Comparison of ENCODE assay signal across 1 cellular context in the genomic region with DNA sequence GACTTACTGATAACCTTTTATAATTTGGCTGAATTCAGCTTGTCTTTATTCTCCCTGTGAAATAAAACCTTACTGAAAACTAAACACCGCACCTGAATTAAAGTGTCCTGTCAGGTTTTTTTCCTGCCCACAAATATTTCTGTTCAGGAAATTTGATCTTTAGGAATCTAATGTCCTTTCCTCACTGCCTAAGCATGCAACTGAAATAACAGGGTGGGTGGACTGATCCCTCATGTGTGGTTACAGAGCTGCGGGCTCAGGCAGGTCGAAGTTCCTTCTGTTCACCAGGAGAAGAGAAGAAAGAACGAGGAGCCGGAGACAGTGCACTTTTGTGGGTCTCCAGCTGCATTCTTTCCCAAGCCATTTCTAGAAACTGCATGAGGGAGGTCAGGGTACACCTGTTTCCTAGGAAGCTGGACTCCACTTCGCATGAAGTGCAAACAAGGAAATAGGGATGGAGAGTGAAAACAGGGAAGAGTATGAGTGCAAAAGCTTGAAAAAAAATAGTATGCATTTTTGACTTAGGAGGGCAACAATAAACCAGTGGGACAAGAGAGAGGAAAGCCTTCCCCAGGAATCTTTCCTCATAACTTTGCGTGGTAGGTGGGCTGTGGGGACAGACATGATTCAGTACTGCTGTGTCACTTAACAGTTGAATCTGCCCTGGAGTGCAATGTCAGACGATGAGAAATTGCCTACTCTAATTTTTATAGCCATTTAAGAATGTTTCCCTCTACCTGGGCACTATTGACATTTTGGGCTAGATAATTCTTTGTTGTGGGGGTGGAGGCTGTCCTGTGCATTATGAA.
TF ChIP-seq lines count a peak whose summit lies in the region.

No MANE protein-coding gene starts in this region.

TF ChIP-seq in HepG2, 621 proteins besides CTCF, POLR2A, EP300 and RAD21 (continued from another document):
- TF ChIP-seq, protein P1, sequence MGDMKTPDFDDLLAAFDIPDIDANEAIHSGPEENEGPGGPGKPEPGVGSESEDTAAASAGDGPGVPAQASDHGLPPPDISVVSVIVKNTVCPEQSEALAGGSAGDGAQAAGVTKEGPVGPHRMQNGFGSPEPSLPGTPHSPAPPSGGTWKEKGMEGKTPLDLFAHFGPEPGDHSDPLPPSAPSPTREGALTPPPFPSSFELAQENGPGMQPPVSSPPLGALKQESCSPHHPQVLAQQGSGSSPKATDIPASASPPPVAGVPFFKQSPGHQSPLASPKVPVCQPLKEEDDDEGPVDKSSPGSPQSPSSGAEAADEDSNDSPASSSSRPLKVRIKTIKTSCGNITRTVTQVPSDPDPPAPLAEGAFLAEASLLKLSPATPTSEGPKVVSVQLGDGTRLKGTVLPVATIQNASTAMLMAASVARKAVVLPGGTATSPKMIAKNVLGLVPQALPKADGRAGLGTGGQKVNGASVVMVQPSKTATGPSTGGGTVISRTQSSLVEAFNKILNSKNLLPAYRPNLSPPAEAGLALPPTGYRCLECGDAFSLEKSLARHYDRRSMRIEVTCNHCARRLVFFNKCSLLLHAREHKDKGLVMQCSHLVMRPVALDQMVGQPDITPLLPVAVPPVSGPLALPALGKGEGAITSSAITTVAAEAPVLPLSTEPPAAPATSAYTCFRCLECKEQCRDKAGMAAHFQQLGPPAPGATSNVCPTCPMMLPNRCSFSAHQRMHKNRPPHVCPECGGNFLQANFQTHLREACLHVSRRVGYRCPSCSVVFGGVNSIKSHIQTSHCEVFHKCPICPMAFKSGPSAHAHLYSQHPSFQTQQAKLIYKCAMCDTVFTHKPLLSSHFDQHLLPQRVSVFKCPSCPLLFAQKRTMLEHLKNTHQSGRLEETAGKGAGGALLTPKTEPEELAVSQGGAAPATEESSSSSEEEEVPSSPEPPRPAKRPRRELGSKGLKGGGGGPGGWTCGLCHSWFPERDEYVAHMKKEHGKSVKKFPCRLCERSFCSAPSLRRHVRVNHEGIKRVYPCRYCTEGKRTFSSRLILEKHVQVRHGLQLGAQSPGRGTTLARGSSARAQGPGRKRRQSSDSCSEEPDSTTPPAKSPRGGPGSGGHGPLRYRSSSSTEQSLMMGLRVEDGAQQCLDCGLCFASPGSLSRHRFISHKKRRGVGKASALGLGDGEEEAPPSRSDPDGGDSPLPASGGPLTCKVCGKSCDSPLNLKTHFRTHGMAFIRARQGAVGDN (CRISPR knock-in tag; IDR thresholded peaks at IDR 0.05): no peak
- no peak for TF ChIP-seq ZBTB2 (CRISPR knock-in tag; IDR thresholded peaks at IDR 0.05; ENCODE audit: low read depth)
- no peak for TF ChIP-seq ZNF263 (CRISPR knock-in tag; IDR thresholded peaks at IDR 0.05)
- 0 out of 2 replicates have a peak, but pooled peaks have one; percentile 8 for TF ChIP-seq BCL6 (CRISPR knock-in tag; IDR thresholded peaks at IDR 0.05)
